27 cellular contexts compared by ENCODE assay signal in the genomic region with DNA sequence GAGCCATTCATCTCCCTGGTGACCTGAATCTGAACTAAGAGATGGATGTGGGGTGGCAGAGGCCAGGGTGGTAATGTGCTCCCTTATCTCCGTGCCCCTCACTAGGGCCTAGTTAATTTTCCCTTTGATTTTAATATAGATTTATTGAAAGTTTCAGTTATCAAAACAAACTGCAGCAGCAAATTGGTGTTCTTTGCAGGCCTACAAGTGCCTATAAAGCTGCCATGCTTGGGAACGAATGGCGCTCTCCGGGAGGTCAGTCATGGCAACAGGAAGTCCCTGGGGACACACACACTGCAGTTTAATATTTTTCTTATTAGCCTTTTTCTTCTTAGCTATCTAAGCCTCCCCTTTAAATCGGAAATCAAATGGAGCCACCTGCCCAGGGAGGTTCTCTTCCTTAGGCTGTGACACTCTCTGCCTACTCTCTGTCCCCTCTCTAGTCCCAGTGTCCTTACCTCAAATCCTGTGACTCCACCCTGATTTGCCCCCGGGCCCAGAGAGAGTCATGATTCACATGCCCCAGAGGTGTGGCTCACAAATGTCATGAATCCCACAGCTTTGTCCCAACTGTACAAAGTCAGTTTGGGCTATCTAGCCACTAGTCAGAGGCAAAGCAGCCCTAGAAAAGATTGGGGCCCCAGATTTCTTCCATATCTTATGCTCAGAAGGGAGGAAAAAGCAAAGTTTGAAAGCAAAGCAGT. TPM values are rescaled to one million over a fixed set of nuclear protein-coding genes. Genes with fewer than 3 reads are reported as not detected.
DNase-seq lines count a peak whose midpoint lies in the region; ATAC-seq and TF ChIP-seq lines count a peak whose summit lies in the region.
"Had no signal": no experiment of that assay in that cellular context is flagged by ENCODE, and none has a peak within 500 bp of the region (broad histone marks: within the 10 kb centered on the region; RNA-seq: fewer than 3 reads in every experiment).

No MANE protein-coding gene starts in this region.

- H3K9me2 ChIP-seq in HCT116 (ENCODE audit: insufficient read depth), result no peaks in the 10 kb centered on the region

- H2BK120ac ChIP-seq in trophoblast cell (ENCODE audit: insufficient read depth, low read length, poor library complexity), result no peak overlapping the region

- peaks cover 4% of the 10 kb centered on the region for H3K79me1 ChIP-seq in trophoblast cell (ENCODE audit: low read length)

- BruUV-seq in HCT116 (replicated peaks; lab: Mats Ljungman, UMichigan), result no TSS peak

- H4K8ac ChIP-seq in trophoblast cell (ENCODE audit: low read depth, low read length), result no peak overlapping the region

- ATAC-seq in HCT116 (no peak), GM19397 (IDR thresholded peaks at IDR 0.05; ENCODE audit: unreplicated experiment) (no peak)
- ATAC-seq: GM12878, pancreas had no signal

- TF ChIP-seq RAD21 in HCT116 (IDR thresholded peaks at IDR 0.05; ENCODE audit: low read depth), result no peak

- H4K12ac ChIP-seq in trophoblast cell (ENCODE audit: low read depth, low read length), result no peak overlapping the region

- no peak for TF ChIP-seq POLR2A in HCT116 (IDR thresholded peaks at IDR 0.05; ENCODE audit: borderline replicate concordance, extremely low read depth, insufficient read depth, insufficient read length)

- no peaks in the 10 kb centered on the region for H4K20me1 ChIP-seq in HCT116 (ENCODE audit: insufficient read depth)

- DNase-seq in NCI-H146 (lab: John Stamatoyannopoulos, UW) (peak; percentile 1), NCI-H146 treated with DMSO at 0.1 percent for 48 hours (lab: John Stamatoyannopoulos, UW; ENCODE audit: unreplicated experiment) (no peak), HCT116 (ENCODE audit: low read depth, low spot score) (no peak), T1000 (lab: John Stamatoyannopoulos, UW) (peak; percentile 27), trophoblast cell (peak; percentile 81 to 97), GM13976 (ENCODE audit: low spot score) (no peak)
- no peak for DNase-seq in activated naive CD4-positive, alpha-beta T cell treated with Interleukin-2 at 50 U/mL for 16 hours
- DNase-seq: 8988T; activated CD4-positive, alpha-beta T cell treated with anti-CD3 and anti-CD28 coated beads for 4 hours; activated CD8-positive, alpha-beta memory T cell treated with anti-CD3 and anti-CD28 coated beads for 24 hours; activated T-cell treated with anti-CD3 and anti-CD28 coated beads for 4 hours; Calu3; H9; hippocampal formation; KG1; MM.1S; NCI-H1417 treated with DMSO at 0.1 percent for 48 hours; NCI-H2171 treated with DMSO at 0.1 percent for 48 hours; NCI-H524 treated with DMSO at 0.1 percent for 48 hours; pancreas; SHP77; small intestine; stimulated activated naive CD4-positive, alpha-beta T cell had no signal

- H3K4ac ChIP-seq in trophoblast cell (ENCODE audit: low read depth, low read length), result no peak overlapping the region

- no peak overlapping the region for H4K91ac ChIP-seq in trophoblast cell (ENCODE audit: low read depth, low read length)

- H3K27ac ChIP-seq in HCT116 (ENCODE audit: low read depth, low read length) (no peak overlapping the region), trophoblast cell (ENCODE audit: low read depth, low read length) (no peak overlapping the region)
- H3K27ac ChIP-seq: pancreas, VCaP had no signal

- peak overlapping the region; percentile 47 for H3K4me2 ChIP-seq in HCT116 (ENCODE audit: low read length)
- no peak overlapping the region for H3K4me2 ChIP-seq in trophoblast cell (ENCODE audit: low read length)

- WGBS in trophoblast cell (ENCODE audit: extremely low coverage, insufficient coverage, insufficient read length), result no CpG with 5 or more reads among the region's 6 CpGs

- peak overlapping the region; percentile 71 for H2AFZ ChIP-seq in HCT116 (ENCODE audit: low read depth, low read length, poor library complexity, severe bottlenecking)
- no peak overlapping the region for H2AFZ ChIP-seq in trophoblast cell (ENCODE audit: insufficient read depth, low read length, poor library complexity)

- H2AK5ac ChIP-seq in trophoblast cell (ENCODE audit: low read length), result no peak overlapping the region

- H3K36me3 ChIP-seq in HCT116 (ENCODE audit: control insufficient read depth in 1 of 2, insufficient read depth in 2 of 2, low read length in 2 of 2) (no peaks in the 10 kb centered on the region), trophoblast cell (ENCODE audit: control insufficient read depth in 1 of 2, insufficient read depth in 2 of 2, low read length in 2 of 2) (no peaks in the 10 kb centered on the region)
- H3K36me3 ChIP-seq: pancreas had no signal

- no peaks in the 10 kb centered on the region for H3K9me3 ChIP-seq in HCT116 (ENCODE audit: control insufficient read depth in 1 of 2, insufficient read depth in 1 of 2, low read depth in 1 of 2, low read length in 2 of 2)
- H3K9me3 ChIP-seq in trophoblast cell (ENCODE audit: insufficient read depth, low read depth, low read length), result peaks cover 2% of the 10 kb centered on the region
- H3K9me3 ChIP-seq: pancreas had no signal

- CTCF ChIA-PET in HCT116 (lab: Charles Lee), result interaction anchor here (0.8 kb wide), 1 partner anchor 19 kb away, joined by 3 read pairs; no protein-coding TSS in a partner anchor

- no peak overlapping the region for H2BK5ac ChIP-seq in trophoblast cell (ENCODE audit: low read depth, low read length, poor library complexity)

- peaks cover 0 to 20% of the 10 kb centered on the region in 2 experiments; a peak in 3 of 4 replicates for H3K4me1 ChIP-seq in HCT116 (ENCODE audit: control insufficient read depth in 1 of 2, insufficient read depth in 2 of 2, low read length in 2 of 2)
- H3K4me1 ChIP-seq in trophoblast cell (ENCODE audit: control insufficient read depth in 1 of 2, insufficient read depth in 2 of 2, low read length in 2 of 2), result peaks cover under 1 to 3% of the 10 kb centered on the region in 2 experiments

- H3K23ac ChIP-seq in trophoblast cell (ENCODE audit: low read length), result no peak overlapping the region

- no peak overlapping the region for H3K14ac ChIP-seq in trophoblast cell (ENCODE audit: low read length)

- H3K9ac ChIP-seq in HCT116 (ENCODE audit: low read length), result no peak overlapping the region
- H3K9ac ChIP-seq in trophoblast cell (ENCODE audit: low read length), result no peak overlapping the region

- H3K18ac ChIP-seq in trophoblast cell (ENCODE audit: low read length), result no peak overlapping the region

- no peak for TF ChIP-seq CTCF in HCT116 (IDR thresholded peaks at IDR 0.05 in 2 of 3, conservative IDR thresholded peaks at IDR 0.05 in 1 of 3; ENCODE audit: borderline replicate concordance in 1 of 3, insufficient read depth in 1 of 3, low read depth in 2 of 3, low read length in 2 of 3)
- no peak for TF ChIP-seq CTCF in GM13976 (IDR thresholded peaks at IDR 0.05; ENCODE audit: borderline replicate concordance, control extremely low read depth, extremely low read depth, insufficient read depth, missing control alignments)

- no peak overlapping the region for H3K4me3 ChIP-seq in HCT116 (replicated peaks in 1 of 2; ENCODE audit: low read depth in 1 of 2, low read length in 2 of 2)
- no peak overlapping the region for H3K4me3 ChIP-seq in trophoblast cell (ENCODE audit: low read depth, low read length)
- H3K4me3 ChIP-seq: GM12878, lung, pancreas had no signal

- no peaks in the 10 kb centered on the region for H3K27me3 ChIP-seq in HCT116 (ENCODE audit: insufficient read depth, low read length)
- H3K27me3 ChIP-seq in trophoblast cell (ENCODE audit: insufficient read depth, low read length), result no peaks in the 10 kb centered on the region
- H3K27me3 ChIP-seq: pancreas had no signal

- intact Hi-C loops in HCT116 (cut with micrococcal nuclease), result no loop called here

- no peak overlapping the region for H2BK12ac ChIP-seq in trophoblast cell (ENCODE audit: low read length)

- H3K79me2 ChIP-seq in HCT116 (ENCODE audit: insufficient read depth, low read length), result peaks cover 5% of the 10 kb centered on the region
- H3K79me2 ChIP-seq in trophoblast cell (ENCODE audit: control insufficient read depth, insufficient read depth, low read length, poor library complexity), result peaks cover 4% of the 10 kb centered on the region

- RAD21 ChIA-PET in HCT116 (lab: Charles Lee; ENCODE audit: low non-redundant PET in 1 of 2, low total read pairs in 2 of 2, uncharacterized antibody in 2 of 2, unreplicated experiment in 2 of 2), result no interaction called here

- POLR2A ChIA-PET in HCT116 (lab: Charles Lee), result no interaction called here

- in situ Hi-C loops in GM13976 (cut with MboI; ENCODE audit: low sequenced_read_pairs, unreplicated experiment), result no loop called here

TF ChIP-seq in HCT116, 20 proteins besides CTCF, POLR2A, EP300 and RAD21 (continues in another document):
- TF ChIP-seq MAX (IDR thresholded peaks at IDR 0.05) (no peak), ZBTB33 (IDR thresholded peaks at IDR 0.05; ENCODE audit: extremely low read depth, insufficient replicate concordance, low read length) (no peak), EZH2phosphoT487 (IDR thresholded peaks at IDR 0.05; ENCODE audit: borderline replicate concordance) (no peak), SRF (IDR thresholded peaks at IDR 0.05; ENCODE audit: low read depth) (no peak), JUND (IDR thresholded peaks at IDR 0.05) (no peak), POLR2AphosphoS5 (IDR thresholded peaks at IDR 0.05; ENCODE audit: low read depth, low read length) (no peak), ELF1 (IDR thresholded peaks at IDR 0.05; ENCODE audit: borderline replicate concordance, low read depth) (no peak), ZFX (IDR thresholded peaks at IDR 0.05) (no peak)

RNA-seq across cellular contexts. Expression of gene ERI3, which starts 4.3 kb away (rescaled TPM):
- 74.2 TPM for total RNA-seq in HCT116 (2021; ENCODE audit: unreplicated experiment)
- polyA plus RNA-seq in HCT116 (2012), result 58.1 and 63.1 TPM in 2 replicates
- 32.7 and 33.3 TPM in 2 replicates for polyA plus RNA-seq in trophoblast cell (2013)

RNA-seq across cellular contexts. Expression of gene RNF220, which starts 45.7 kb away (rescaled TPM):
- 84.5 TPM for total RNA-seq in HCT116 (2021; ENCODE audit: unreplicated experiment)
- polyA plus RNA-seq in HCT116 (2012), result 87.9 and 95.2 TPM in 2 replicates
- polyA plus RNA-seq in trophoblast cell (2013), result 44.6 and 48.5 TPM in 2 replicates

Comparison
In these comparisons a context has a peak if more than half of its experiments do, and no peak if none do; other contexts are left out.
1. DNase-seq: peak in NCI-H146 (single experiment), T1000 (single experiment) and trophoblast cell (2 of 2); none in NCI-H146 treated with DMSO at 0.1 percent for 48 hours (single experiment), HCT116 (single experiment), activated naive CD4-positive, alpha-beta T cell treated with Interleukin-2 at 50 U/mL for 16 hours (single experiment) and GM13976 (single experiment).